In the genomic region with DNA sequence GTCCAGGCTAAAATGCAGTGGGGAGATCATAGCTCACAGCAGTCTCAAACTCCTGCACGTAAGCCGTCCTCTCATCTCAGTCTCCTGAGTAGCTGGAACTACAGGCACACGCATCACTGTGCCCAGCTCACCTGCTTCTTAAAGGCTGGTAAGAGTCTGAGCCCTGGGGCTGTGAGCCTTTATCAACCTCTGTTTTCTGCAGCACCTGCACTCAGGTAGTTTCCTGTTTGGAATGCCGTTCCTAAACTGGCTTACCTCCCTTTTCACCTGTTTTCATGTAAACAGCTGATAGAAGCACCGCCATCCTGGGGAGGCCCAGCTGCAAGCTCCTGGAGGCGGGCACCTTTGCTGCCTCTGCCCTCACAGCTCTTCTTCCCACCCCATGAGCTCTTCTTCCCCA, we compare ENCODE assay signal across 1 cellular context.
TF ChIP-seq lines count a peak whose summit lies in the region.

No MANE protein-coding gene starts in this region.

TF ChIP-seq in GM23338, 12 proteins besides CTCF, POLR2A, EP300 and RAD21 (continued from another document):
- TF ChIP-seq, protein P1, sequence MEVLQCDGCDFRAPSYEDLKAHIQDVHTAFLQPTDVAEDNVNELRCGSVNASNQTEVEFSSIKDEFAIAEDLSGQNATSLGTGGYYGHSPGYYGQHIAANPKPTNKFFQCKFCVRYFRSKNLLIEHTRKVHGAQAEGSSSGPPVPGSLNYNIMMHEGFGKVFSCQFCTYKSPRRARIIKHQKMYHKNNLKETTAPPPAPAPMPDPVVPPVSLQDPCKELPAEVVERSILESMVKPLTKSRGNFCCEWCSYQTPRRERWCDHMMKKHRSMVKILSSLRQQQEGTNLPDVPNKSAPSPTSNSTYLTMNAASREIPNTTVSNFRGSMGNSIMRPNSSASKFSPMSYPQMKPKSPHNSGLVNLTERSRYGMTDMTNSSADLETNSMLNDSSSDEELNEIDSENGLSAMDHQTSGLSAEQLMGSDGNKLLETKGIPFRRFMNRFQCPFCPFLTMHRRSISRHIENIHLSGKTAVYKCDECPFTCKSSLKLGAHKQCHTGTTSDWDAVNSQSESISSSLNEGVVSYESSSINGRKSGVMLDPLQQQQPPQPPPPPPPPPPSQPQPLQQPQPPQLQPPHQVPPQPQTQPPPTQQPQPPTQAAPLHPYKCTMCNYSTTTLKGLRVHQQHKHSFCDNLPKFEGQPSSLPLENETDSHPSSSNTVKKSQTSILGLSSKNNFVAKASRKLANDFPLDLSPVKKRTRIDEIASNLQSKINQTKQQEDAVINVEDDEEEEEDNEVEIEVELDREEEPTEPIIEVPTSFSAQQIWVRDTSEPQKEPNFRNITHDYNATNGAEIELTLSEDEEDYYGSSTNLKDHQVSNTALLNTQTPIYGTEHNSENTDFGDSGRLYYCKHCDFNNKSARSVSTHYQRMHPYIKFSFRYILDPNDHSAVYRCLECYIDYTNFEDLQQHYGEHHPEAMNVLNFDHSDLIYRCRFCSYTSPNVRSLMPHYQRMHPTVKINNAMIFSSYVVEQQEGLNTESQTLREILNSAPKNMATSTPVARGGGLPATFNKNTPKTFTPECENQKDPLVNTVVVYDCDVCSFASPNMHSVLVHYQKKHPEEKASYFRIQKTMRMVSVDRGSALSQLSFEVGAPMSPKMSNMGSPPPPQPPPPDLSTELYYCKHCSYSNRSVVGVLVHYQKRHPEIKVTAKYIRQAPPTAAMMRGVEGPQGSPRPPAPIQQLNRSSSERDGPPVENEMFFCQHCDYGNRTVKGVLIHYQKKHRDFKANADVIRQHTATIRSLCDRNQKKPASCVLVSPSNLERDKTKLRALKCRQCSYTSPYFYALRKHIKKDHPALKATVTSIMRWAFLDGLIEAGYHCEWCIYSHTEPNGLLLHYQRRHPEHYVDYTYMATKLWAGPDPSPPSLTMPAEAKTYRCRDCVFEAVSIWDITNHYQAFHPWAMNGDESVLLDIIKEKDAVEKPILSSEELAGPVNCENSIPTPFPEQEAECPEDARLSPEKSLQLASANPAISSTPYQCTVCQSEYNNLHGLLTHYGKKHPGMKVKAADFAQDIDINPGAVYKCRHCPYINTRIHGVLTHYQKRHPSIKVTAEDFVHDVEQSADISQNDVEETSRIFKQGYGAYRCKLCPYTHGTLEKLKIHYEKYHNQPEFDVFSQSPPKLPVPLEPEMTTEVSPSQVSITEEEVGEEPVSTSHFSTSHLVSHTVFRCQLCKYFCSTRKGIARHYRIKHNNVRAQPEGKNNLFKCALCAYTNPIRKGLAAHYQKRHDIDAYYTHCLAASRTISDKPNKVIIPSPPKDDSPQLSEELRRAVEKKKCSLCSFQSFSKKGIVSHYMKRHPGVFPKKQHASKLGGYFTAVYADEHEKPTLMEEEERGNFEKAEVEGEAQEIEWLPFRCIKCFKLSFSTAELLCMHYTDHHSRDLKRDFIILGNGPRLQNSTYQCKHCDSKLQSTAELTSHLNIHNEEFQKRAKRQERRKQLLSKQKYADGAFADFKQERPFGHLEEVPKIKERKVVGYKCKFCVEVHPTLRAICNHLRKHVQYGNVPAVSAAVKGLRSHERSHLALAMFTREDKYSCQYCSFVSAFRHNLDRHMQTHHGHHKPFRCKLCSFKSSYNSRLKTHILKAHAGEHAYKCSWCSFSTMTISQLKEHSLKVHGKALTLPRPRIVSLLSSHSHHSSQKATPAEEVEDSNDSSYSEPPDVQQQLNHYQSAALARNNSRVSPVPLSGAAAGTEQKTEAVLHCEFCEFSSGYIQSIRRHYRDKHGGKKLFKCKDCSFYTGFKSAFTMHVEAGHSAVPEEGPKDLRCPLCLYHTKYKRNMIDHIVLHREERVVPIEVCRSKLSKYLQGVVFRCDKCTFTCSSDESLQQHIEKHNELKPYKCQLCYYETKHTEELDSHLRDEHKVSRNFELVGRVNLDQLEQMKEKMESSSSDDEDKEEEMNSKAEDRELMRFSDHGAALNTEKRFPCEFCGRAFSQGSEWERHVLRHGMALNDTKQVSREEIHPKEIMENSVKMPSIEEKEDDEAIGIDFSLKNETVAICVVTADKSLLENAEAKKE (CRISPR knock-in tag; IDR thresholded peaks at IDR 0.05), result no peak
- no peak for TF ChIP-seq ZNF331 (CRISPR knock-in tag; IDR thresholded peaks at IDR 0.05; ENCODE audit: low read depth)
- TF ChIP-seq ZNF114 (CRISPR knock-in tag; IDR thresholded peaks at IDR 0.05), result no peak
- TF ChIP-seq, protein P2, sequence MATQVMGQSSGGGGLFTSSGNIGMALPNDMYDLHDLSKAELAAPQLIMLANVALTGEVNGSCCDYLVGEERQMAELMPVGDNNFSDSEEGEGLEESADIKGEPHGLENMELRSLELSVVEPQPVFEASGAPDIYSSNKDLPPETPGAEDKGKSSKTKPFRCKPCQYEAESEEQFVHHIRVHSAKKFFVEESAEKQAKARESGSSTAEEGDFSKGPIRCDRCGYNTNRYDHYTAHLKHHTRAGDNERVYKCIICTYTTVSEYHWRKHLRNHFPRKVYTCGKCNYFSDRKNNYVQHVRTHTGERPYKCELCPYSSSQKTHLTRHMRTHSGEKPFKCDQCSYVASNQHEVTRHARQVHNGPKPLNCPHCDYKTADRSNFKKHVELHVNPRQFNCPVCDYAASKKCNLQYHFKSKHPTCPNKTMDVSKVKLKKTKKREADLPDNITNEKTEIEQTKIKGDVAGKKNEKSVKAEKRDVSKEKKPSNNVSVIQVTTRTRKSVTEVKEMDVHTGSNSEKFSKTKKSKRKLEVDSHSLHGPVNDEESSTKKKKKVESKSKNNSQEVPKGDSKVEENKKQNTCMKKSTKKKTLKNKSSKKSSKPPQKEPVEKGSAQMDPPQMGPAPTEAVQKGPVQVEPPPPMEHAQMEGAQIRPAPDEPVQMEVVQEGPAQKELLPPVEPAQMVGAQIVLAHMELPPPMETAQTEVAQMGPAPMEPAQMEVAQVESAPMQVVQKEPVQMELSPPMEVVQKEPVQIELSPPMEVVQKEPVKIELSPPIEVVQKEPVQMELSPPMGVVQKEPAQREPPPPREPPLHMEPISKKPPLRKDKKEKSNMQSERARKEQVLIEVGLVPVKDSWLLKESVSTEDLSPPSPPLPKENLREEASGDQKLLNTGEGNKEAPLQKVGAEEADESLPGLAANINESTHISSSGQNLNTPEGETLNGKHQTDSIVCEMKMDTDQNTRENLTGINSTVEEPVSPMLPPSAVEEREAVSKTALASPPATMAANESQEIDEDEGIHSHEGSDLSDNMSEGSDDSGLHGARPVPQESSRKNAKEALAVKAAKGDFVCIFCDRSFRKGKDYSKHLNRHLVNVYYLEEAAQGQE (IDR thresholded peaks at IDR 0.05; ENCODE audit: unreplicated experiment), result no peak
- TF ChIP-seq EZH2phosphoT487 (IDR thresholded peaks at IDR 0.05; ENCODE audit: unreplicated experiment), result no peak
- no peak for TF ChIP-seq NANOG (IDR thresholded peaks at IDR 0.05; ENCODE audit: borderline replicate concordance)
- TF ChIP-seq STAT1 (IDR thresholded peaks at IDR 0.05; ENCODE audit: unreplicated experiment), result no peak
- no peak for TF ChIP-seq CREB1 (CRISPR knock-in tag; IDR thresholded peaks at IDR 0.05; ENCODE audit: low read depth)
- TF ChIP-seq EZH2 (IDR thresholded peaks at IDR 0.05; ENCODE audit: low read depth, unreplicated experiment), result no peak
